In genomic region chr2:15561574-15562344, GRCh38 we compare ENCODE assay signal across 8 cellular contexts. TPM values are rescaled to one million over a fixed set of nuclear protein-coding genes. Genes with fewer than 3 reads are reported as not detected.
DNase-seq lines count a peak whose midpoint lies in the region; ATAC-seq and TF ChIP-seq lines count a peak whose summit lies in the region.

No MANE protein-coding gene starts in this region.

- H3K4me3 ChIP-seq in osteoblast (ENCODE audit: insufficient read depth, low read length): peak overlapping the region; percentile 96

- H3K4me2 ChIP-seq in osteoblast (ENCODE audit: insufficient read depth, low read length): peak overlapping the region; percentile 100

- H3K27ac Mint-ChIP-seq in activated naive CD4-positive, alpha-beta T cell treated with anti-CD3 and anti-CD28 coated beads, Interleukin-2, amount 10 ng/mL, durations not matched to agents 7 days and 5 days: peak overlapping the region; percentile 93
- H3K27ac Mint-ChIP-seq in glutamatergic neuron (ENCODE audit: unreplicated experiment): peak overlapping the region; percentile 95

- H3K27me3 Mint-ChIP-seq in activated naive CD4-positive, alpha-beta T cell treated with anti-CD3 and anti-CD28 coated beads, Interleukin-2, amount 10 ng/mL, durations not matched to agents 7 days and 5 days: peaks cover 5% of the 10 kb centered on the region
- peaks cover 5% of the 10 kb centered on the region for H3K27me3 Mint-ChIP-seq in glutamatergic neuron (ENCODE audit: unreplicated experiment)

- H2AFZ ChIP-seq in osteoblast (ENCODE audit: low read length): peak overlapping the region; percentile 99

- H3K36me3 Mint-ChIP-seq in activated naive CD4-positive, alpha-beta T cell treated with anti-CD3 and anti-CD28 coated beads, Interleukin-2, amount 10 ng/mL, durations not matched to agents 7 days and 5 days: no peaks in the 10 kb centered on the region
- H3K36me3 Mint-ChIP-seq in glutamatergic neuron (ENCODE audit: unreplicated experiment): no peaks in the 10 kb centered on the region

- peaks cover 41% of the 10 kb centered on the region for H3K79me2 ChIP-seq in osteoblast (ENCODE audit: insufficient read depth, low read length)

- no peaks in the 10 kb centered on the region for H3K9me3 ChIP-seq in osteoblast (ENCODE audit: low read depth, low read length)

- CTCF ChIA-PET in activated naive CD4-positive, alpha-beta T cell treated with anti-CD3 and anti-CD28 coated beads, Interleukin-2, amount 10 ng/mL, durations not matched to agents 7 days and 5 days (lab: Charles Lee): interaction anchor here (1.3 kb wide), 1 partner anchor 15 kb away, joined by 4 read pairs; no protein-coding TSS in a partner anchor

- peak; percentile 33 for DNase-seq in AG08396 (ENCODE audit: low spot score)
- peak; percentile 46 for DNase-seq in NCI-H82 treated with DMSO at 0.1 percent for 48 hours (lab: John Stamatoyannopoulos, UW; ENCODE audit: unreplicated experiment)
- peak; percentile 47 for DNase-seq in activated naive CD4-positive, alpha-beta T cell treated with anti-CD3 and anti-CD28 coated beads, Interleukin-2, amount 10 ng/mL, durations not matched to agents 7 days and 5 days
- no peak for DNase-seq in glutamatergic neuron
- peak; percentile 58 for DNase-seq in osteoblast (ENCODE audit: insufficient read length, low spot score, missing footprints)
- no peak for DNase-seq in 8988T

- no peaks in the 10 kb centered on the region for H3K27me3 ChIP-seq in osteoblast (ENCODE audit: insufficient read depth, low read length)

- no peak for TF ChIP-seq CTCF in glutamatergic neuron (IDR thresholded peaks at IDR 0.05; ENCODE audit: partially characterized antibody, unreplicated experiment)
- no peak for TF ChIP-seq CTCF in osteoblast (IDR thresholded peaks at IDR 0.05; ENCODE audit: extremely low read depth, low read depth, low read length)

- H4K20me1 ChIP-seq in osteoblast (ENCODE audit: insufficient read depth, low read length): peaks cover 9% of the 10 kb centered on the region

- H3K9me3 Mint-ChIP-seq in activated naive CD4-positive, alpha-beta T cell treated with anti-CD3 and anti-CD28 coated beads, Interleukin-2, amount 10 ng/mL, durations not matched to agents 7 days and 5 days: no peaks in the 10 kb centered on the region
- peaks cover 4% of the 10 kb centered on the region for H3K9me3 Mint-ChIP-seq in glutamatergic neuron (ENCODE audit: unreplicated experiment)

- H3K36me3 ChIP-seq in osteoblast (ENCODE audit: insufficient read depth, low read length): no peaks in the 10 kb centered on the region

- peaks cover 38% of the 10 kb centered on the region for H3K4me1 Mint-ChIP-seq in activated naive CD4-positive, alpha-beta T cell treated with anti-CD3 and anti-CD28 coated beads, Interleukin-2, amount 10 ng/mL, durations not matched to agents 7 days and 5 days
- H3K4me1 Mint-ChIP-seq in glutamatergic neuron (ENCODE audit: low read depth, unreplicated experiment): peaks cover 11% of the 10 kb centered on the region

- peak overlapping the region; percentile 98 for H3K4me3 Mint-ChIP-seq in activated naive CD4-positive, alpha-beta T cell treated with anti-CD3 and anti-CD28 coated beads, Interleukin-2, amount 10 ng/mL, durations not matched to agents 7 days and 5 days
- peak overlapping the region; percentile 97 for H3K4me3 Mint-ChIP-seq in glutamatergic neuron (ENCODE audit: unreplicated experiment)

- peak overlapping the region; percentile 96 for H3K27ac ChIP-seq in osteoblast (ENCODE audit: low read depth, low read length)

- ATAC-seq in GM18858 (IDR thresholded peaks at IDR 0.05; ENCODE audit: unreplicated experiment) (peak; percentile 22), HG03066 (IDR thresholded peaks at IDR 0.05; ENCODE audit: low read depth, unreplicated experiment) (peak; percentile 19)

- H3K4me1 ChIP-seq in osteoblast (ENCODE audit: insufficient read depth, low read length): peaks cover 12% of the 10 kb centered on the region

RNA-seq across cellular contexts. Expression of gene NBAS, which starts 0.6 kb away (rescaled TPM):
- total RNA-seq in glutamatergic neuron (ENCODE audit: unreplicated experiment): 46.1 TPM
- total RNA-seq in osteoblast: 98.1 and 102 TPM in 2 replicates

RNA-seq across cellular contexts. Expression of gene DDX1, which starts 29.9 kb away (rescaled TPM):
- total RNA-seq in glutamatergic neuron (ENCODE audit: unreplicated experiment) (255 TPM), osteoblast (76.0 and 86.3 TPM in 2 replicates)

Comparison
In these comparisons a context has a peak if more than half of its experiments do, and no peak if none do; other contexts are left out.
1. DNase-seq: peak in AG08396 (single experiment), NCI-H82 treated with DMSO at 0.1 percent for 48 hours (single experiment), activated naive CD4-positive, alpha-beta T cell treated with anti-CD3 and anti-CD28 coated beads, Interleukin-2, amount 10 ng/mL, durations not matched to agents 7 days and 5 days (single experiment) and osteoblast (single experiment); none in glutamatergic neuron (single experiment) and 8988T (single experiment).